ENCODE assay signal across 18 cellular contexts in genomic region chr16:49020436-49020835, GRCh38.
"Had no signal": no experiment of that assay in that cellular context is flagged by ENCODE, and none has a peak within 500 bp of the region (broad histone marks: within the 10 kb centered on the region; RNA-seq: fewer than 3 reads in every experiment).

No MANE protein-coding gene starts in this region.

- H3K36me3 ChIP-seq: brain microvascular endothelial cell, tibial nerve, vagina had no signal

- H2AFZ ChIP-seq: hepatocyte had no signal

- H3K79me2 ChIP-seq: hepatocyte had no signal

- H3K4me1 ChIP-seq: tibial nerve had no signal

- H3K27ac ChIP-seq: brain microvascular endothelial cell, hepatocyte, tibial nerve, vagina had no signal

- ATAC-seq: activated CD4-positive, CD25-positive, alpha-beta regulatory T cell treated with anti-CD3 and anti-CD28 coated beads, Interleukin-2, amount 50 U/mL, for 24 hours; activated CD8-positive, alpha-beta T cell treated with anti-CD3 and anti-CD28 coated beads, Interleukin-2, amount 10 ng/mL, durations not matched to agents 7 days and 5 days; left cardiac atrium had no signal

- H3K9me3 Mint-ChIP-seq: activated CD4-positive, alpha-beta T cell treated with anti-CD3 and anti-CD28 coated beads, Interleukin-2, amount 10 ng/mL, durations not matched to agents 7 days and 5 days; activated naive CD4-positive, alpha-beta T cell treated with anti-CD3 and anti-CD28 coated beads for 36 hours; activated T-cell treated with anti-CD3 and anti-CD28 coated beads, Interleukin-2, amount 50 U/mL, for 24 hours; T-helper 1 cell treated with Interleukin-12 subunit alpha and Interleukin-12 subunit beta and Interleukin-4 antibody, amounts not matched to agents 30 μg/mL and 1 μg/mL, for 36 hours had no signal

- H3K9me3 ChIP-seq: tibial nerve, vagina had no signal

- H3K27ac Mint-ChIP-seq: activated CD4-positive, alpha-beta T cell treated with anti-CD3 and anti-CD28 coated beads, Interleukin-2, amount 10 ng/mL, durations not matched to agents 7 days and 5 days; activated CD8-positive, alpha-beta T cell treated with anti-CD3 and anti-CD28 coated beads, Interleukin-2, amount 10 ng/mL, durations not matched to agents 7 days and 5 days; activated naive CD4-positive, alpha-beta T cell treated with anti-CD3 and anti-CD28 coated beads for 36 hours; activated T-cell treated with anti-CD3 and anti-CD28 coated beads, Interleukin-2, amount 50 U/mL, for 24 hours; T-helper 1 cell treated with Interleukin-12 subunit alpha and Interleukin-12 subunit beta and Interleukin-4 antibody, amounts not matched to agents 30 μg/mL and 1 μg/mL, for 36 hours had no signal

- H3K27me3 ChIP-seq: brain microvascular endothelial cell, tibial nerve, vagina had no signal

- FAIRE-seq: endothelial cell of umbilical vein had no signal

- H3K4me3 ChIP-seq: hepatocyte, tibial nerve, vagina had no signal

- H3K4me3 Mint-ChIP-seq: activated CD4-positive, alpha-beta T cell treated with anti-CD3 and anti-CD28 coated beads, Interleukin-2, amount 10 ng/mL, durations not matched to agents 7 days and 5 days; activated CD8-positive, alpha-beta T cell treated with anti-CD3 and anti-CD28 coated beads, Interleukin-2, amount 10 ng/mL, durations not matched to agents 7 days and 5 days; activated naive CD4-positive, alpha-beta T cell treated with anti-CD3 and anti-CD28 coated beads for 36 hours; activated T-cell treated with anti-CD3 and anti-CD28 coated beads, Interleukin-2, amount 50 U/mL, for 24 hours; T-helper 1 cell treated with Interleukin-12 subunit alpha and Interleukin-12 subunit beta and Interleukin-4 antibody, amounts not matched to agents 30 μg/mL and 1 μg/mL, for 36 hours had no signal

- DNase-seq: activated CD4-positive, alpha-beta T cell treated with anti-CD3 and anti-CD28 coated beads, Interleukin-2, amount 10 ng/mL, durations not matched to agents 7 days and 5 days; activated CD8-positive, alpha-beta T cell treated with anti-CD3 and anti-CD28 coated beads, Interleukin-2, amount 10 ng/mL, durations not matched to agents 7 days and 5 days; activated naive CD4-positive, alpha-beta T cell treated with anti-CD3 and anti-CD28 coated beads for 36 hours; activated T-cell treated with anti-CD3 and anti-CD28 coated beads, Interleukin-2, amount 50 U/mL, for 24 hours; brain microvascular endothelial cell; effector CD4-positive, alpha-beta T cell; left cardiac atrium; occipital lobe; stimulated activated CD4-positive, alpha-beta T cell treated with anti-CD3 and anti-CD28 coated beads, Interleukin-12 subunit alpha, Interleukin-12 subunit beta, amount 100 ng/mL, for 4 hours; stimulated activated CD4-positive, alpha-beta T cell treated with anti-CD3 and anti-CD28 coated beads, Interleukin-1b, Interleukin-23, amount 100 ng/mL, for 48 hours; stimulated activated CD8-positive, alpha-beta memory T cell treated with anti-CD3 and anti-CD28 coated beads, Interleukin-4, amount 100 ng/mL, for 48 hours; stimulated activated naive CD4-positive, alpha-beta T cell had no signal

- H3K4me1 Mint-ChIP-seq: activated CD4-positive, alpha-beta T cell treated with anti-CD3 and anti-CD28 coated beads, Interleukin-2, amount 10 ng/mL, durations not matched to agents 7 days and 5 days had no signal

- H3K27me3 Mint-ChIP-seq: activated CD4-positive, alpha-beta T cell treated with anti-CD3 and anti-CD28 coated beads, Interleukin-2, amount 10 ng/mL, durations not matched to agents 7 days and 5 days had no signal
